Comparison of ENCODE assay signal across 23 cellular contexts in the genomic region with DNA sequence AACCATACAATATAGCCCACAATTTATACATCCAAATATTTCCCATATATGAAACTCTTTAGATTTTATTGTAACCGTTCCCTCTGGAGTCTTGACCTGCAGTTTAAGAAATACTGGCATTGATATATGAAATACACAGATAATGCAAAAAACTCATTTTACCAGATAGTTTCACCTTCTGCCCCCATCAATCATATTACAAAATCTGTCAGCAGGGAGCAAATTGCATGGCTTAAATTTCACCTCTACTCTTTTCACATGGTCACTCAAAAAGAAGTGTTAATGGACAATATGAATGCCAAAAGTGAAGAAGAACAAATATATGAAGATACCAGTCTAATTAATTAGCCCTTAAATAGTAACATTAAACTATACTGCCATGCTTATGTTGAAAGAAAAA. TPM values are rescaled to one million over a fixed set of nuclear protein-coding genes. Genes with fewer than 3 reads are reported as not detected.
DNase-seq lines count a peak whose midpoint lies in the region; ATAC-seq, FAIRE-seq and TF ChIP-seq lines count a peak whose summit lies in the region.
"Had no signal": no experiment of that assay in that cellular context is flagged by ENCODE, and none has a peak within 500 bp of the region (broad histone marks: within the 10 kb centered on the region; RNA-seq: fewer than 3 reads in every experiment).

No MANE protein-coding gene starts in this region.

- no peak overlapping the region for H3K4me2 ChIP-seq in HepG2 (ENCODE audit: low read depth, low read length)
- H3K4me2 ChIP-seq: A549; BLaER1 treated with 17β-estradiol and CSF1 and Interleukin-3, amounts not matched to agents 10 nM and 100 nM had no signal

- in situ Hi-C loops in HepG2 (cut with HindIII; ENCODE audit: extremely low pct_ligation_motif_present, low pct_unique_long_range_greater_than_20kb), result no loop called here
- in situ Hi-C loops in Panc1 (cut with HindIII; ENCODE audit: low pct_unique_long_range_greater_than_20kb, low sequenced_read_pairs), result no loop called here

- H3K4me1 ChIP-seq in HepG2 (ENCODE audit: insufficient read depth, low read length) (no peaks in the 10 kb centered on the region), right lobe of liver (no peaks in the 10 kb centered on the region), Panc1 (ENCODE audit: control insufficient read depth, insufficient read depth, low read length) (peaks cover 15% of the 10 kb centered on the region; the same call in 1 of the 2 replicates), upper lobe of right lung (no peaks in the 10 kb centered on the region)
- no peaks in the 10 kb centered on the region for H3K4me1 ChIP-seq in CD8-positive, alpha-beta T cell (ENCODE audit: insufficient read depth, low read length)
- H3K4me1 ChIP-seq: BLaER1 treated with 17β-estradiol and CSF1 and Interleukin-3, amounts not matched to agents 10 nM and 100 nM had no signal

- CTCF ChIA-PET in HepG2 (lab: Yijun Ruan, JAX; ENCODE audit: low intra/inter-chr PET ratio, low total read pairs), result no interaction called here
- CTCF ChIA-PET in Panc1 (lab: Charles Lee), result no interaction called here
- CTCF ChIA-PET in CD8-positive, alpha-beta T cell (lab: Charles Lee), result no interaction called here

- no peaks in the 10 kb centered on the region for H3K4me1 Mint-ChIP-seq in CD8-positive, alpha-beta T cell (ENCODE audit: low read depth)
- H3K4me1 Mint-ChIP-seq: B cell had no signal

- no peaks in the 10 kb centered on the region for H3K27me3 ChIP-seq in HepG2 (ENCODE audit: control insufficient read depth in 1 of 2, insufficient read depth in 2 of 2, low read length in 2 of 2)
- no peaks in the 10 kb centered on the region for H3K27me3 ChIP-seq in right lobe of liver
- no peaks in the 10 kb centered on the region for H3K27me3 ChIP-seq in Panc1 (ENCODE audit: control insufficient read depth, insufficient read depth, low read length)
- H3K27me3 ChIP-seq in CD8-positive, alpha-beta T cell (ENCODE audit: insufficient read depth, low read length), result no peaks in the 10 kb centered on the region
- H3K27me3 ChIP-seq in upper lobe of right lung, result no peaks in the 10 kb centered on the region
- H3K27me3 ChIP-seq: BLaER1 treated with 17β-estradiol and CSF1 and Interleukin-3, amounts not matched to agents 10 nM and 100 nM had no signal

- WGBS in HepG2 (ENCODE audit: low lambda C conversion rate), result 43% methylated on average over 1 of the region's 1 CpG
- 79% methylated on average over 1 of the region's 1 CpG for WGBS in right lobe of liver (ENCODE audit: insufficient coverage, low coverage, low lambda C conversion rate, missing lambda C conversion rate)

- no peaks in the 10 kb centered on the region for H3K36me3 ChIP-seq in HepG2 (replicated peaks in 1 of 2; ENCODE audit: control insufficient read depth in 1 of 2, insufficient read depth in 2 of 2, low read length in 2 of 2)
- no peaks in the 10 kb centered on the region for H3K36me3 ChIP-seq in right lobe of liver
- no peaks in the 10 kb centered on the region for H3K36me3 ChIP-seq in Panc1 (ENCODE audit: control insufficient read depth, insufficient read depth, low read length)
- H3K36me3 ChIP-seq in CD8-positive, alpha-beta T cell (ENCODE audit: insufficient read depth, low read length), result no peaks in the 10 kb centered on the region
- H3K36me3 ChIP-seq in upper lobe of right lung, result no peaks in the 10 kb centered on the region
- H3K36me3 ChIP-seq: BLaER1 treated with 17β-estradiol and CSF1 and Interleukin-3, amounts not matched to agents 10 nM and 100 nM had no signal

- H3K27ac ChIP-seq in HepG2 (ENCODE audit: extremely low read length, insufficient read depth, low read length) (no peak overlapping the region), right lobe of liver (no peak overlapping the region), Panc1 (ENCODE audit: low read length) (peak overlapping the region; percentile 68; the same call in 1 of the 2 replicates), upper lobe of right lung (no peak overlapping the region)
- H3K27ac ChIP-seq in CD8-positive, alpha-beta T cell (ENCODE audit: low read depth, low read length), result no peak overlapping the region
- H3K27ac ChIP-seq: 22Rv1; A549; BLaER1 treated with 17β-estradiol and CSF1 and Interleukin-3, amounts not matched to agents 10 nM and 100 nM; C4-2B had no signal

- POLR2A ChIA-PET in HepG2 (lab: Yijun Ruan, JAX) (no interaction called here), Panc1 (lab: Charles Lee) (no interaction called here)
- POLR2A ChIA-PET in CD8-positive, alpha-beta T cell (lab: Charles Lee), result no interaction called here

- no peaks in the 10 kb centered on the region for H3K9me3 ChIP-seq in HepG2 (ENCODE audit: low read length)
- H3K9me3 ChIP-seq in right lobe of liver, result no peaks in the 10 kb centered on the region
- H3K9me3 ChIP-seq in Panc1 (ENCODE audit: control insufficient read depth, insufficient read depth, low read depth, low read length), result peaks cover 19% of the 10 kb centered on the region; the same call in 1 of the 2 replicates
- no peaks in the 10 kb centered on the region for H3K9me3 ChIP-seq in CD8-positive, alpha-beta T cell (ENCODE audit: low read length)
- H3K9me3 ChIP-seq in upper lobe of right lung, result no peaks in the 10 kb centered on the region
- H3K9me3 ChIP-seq: A549; BLaER1 treated with 17β-estradiol and CSF1 and Interleukin-3, amounts not matched to agents 10 nM and 100 nM had no signal

- H3K36me3 Mint-ChIP-seq in CD8-positive, alpha-beta T cell, result no peaks in the 10 kb centered on the region
- H3K36me3 Mint-ChIP-seq: CD8-positive, alpha-beta memory T cell had no signal

- TF ChIP-seq CTCF in HepG2 (CRISPR knock-in tag; IDR thresholded peaks at IDR 0.05) (no peak), right lobe of liver (IDR thresholded peaks at IDR 0.05) (no peak), Panc1 (IDR thresholded peaks at IDR 0.05) (no peak), upper lobe of right lung (IDR thresholded peaks at IDR 0.05) (no peak)
- no peak for TF ChIP-seq CTCF in CD8-positive, alpha-beta T cell (IDR thresholded peaks at IDR 0.05)

- TF ChIP-seq POLR2A in HepG2 (IDR thresholded peaks at IDR 0.05; ENCODE audit: insufficient read depth in 1 of 2, low read depth in 2 of 2, low read length in 2 of 2) (no peak), right lobe of liver (IDR thresholded peaks at IDR 0.05) (no peak)

- no peak for FAIRE-seq in HepG2 (lab: Jason Lieb, UNC)
- FAIRE-seq: GM12878, GM19239 had no signal

- TF ChIP-seq RAD21 in HepG2 (CRISPR knock-in tag; IDR thresholded peaks at IDR 0.05), result no peak

- no peak overlapping the region for H3K27ac Mint-ChIP-seq in CD8-positive, alpha-beta T cell
- H3K27ac Mint-ChIP-seq: B cell; CD4-positive, alpha-beta T cell; CD8-positive, alpha-beta memory T cell had no signal

- no peaks in the 10 kb centered on the region for H4K20me1 ChIP-seq in HepG2 (ENCODE audit: insufficient read depth, low read length)
- H4K20me1 ChIP-seq: BLaER1 treated with 17β-estradiol and CSF1 and Interleukin-3, amounts not matched to agents 10 nM and 100 nM had no signal

- H3K4me3 Mint-ChIP-seq in CD8-positive, alpha-beta T cell, result no peak overlapping the region
- H3K4me3 Mint-ChIP-seq: B cell; CD4-positive, alpha-beta T cell; CD8-positive, alpha-beta memory T cell had no signal

- peaks cover 7% of the 10 kb centered on the region for H3K27me3 Mint-ChIP-seq in CD8-positive, alpha-beta T cell (ENCODE audit: low read depth)
- H3K27me3 Mint-ChIP-seq: CD4-positive, alpha-beta T cell had no signal

- H3K4me3 ChIP-seq in HepG2 (replicated peaks in 1 of 3; ENCODE audit: insufficient read depth in 1 of 3, low read depth in 2 of 3, low read length in 3 of 3), result no peak overlapping the region
- no peak overlapping the region for H3K4me3 ChIP-seq in right lobe of liver
- H3K4me3 ChIP-seq in Panc1 (ENCODE audit: low read depth in 2 of 2, low read length in 2 of 2), result no peak overlapping the region
- H3K4me3 ChIP-seq in CD8-positive, alpha-beta T cell (ENCODE audit: low read depth, low read length), result no peak overlapping the region
- H3K4me3 ChIP-seq in upper lobe of right lung, result no peak overlapping the region
- H3K4me3 ChIP-seq: A549; BLaER1 treated with 17β-estradiol and CSF1 and Interleukin-3, amounts not matched to agents 10 nM and 100 nM; GM12878 had no signal

- no peak overlapping the region for H3K9ac ChIP-seq in HepG2 (ENCODE audit: insufficient read depth, low read depth, low read length)
- H3K9ac ChIP-seq: BLaER1 treated with 17β-estradiol and CSF1 and Interleukin-3, amounts not matched to agents 10 nM and 100 nM had no signal

- H2AFZ ChIP-seq in HepG2 (ENCODE audit: low read length), result no peak overlapping the region

- ATAC-seq in HepG2 (no peak), right lobe of liver (no peak), Panc1 (no peak), upper lobe of right lung (no peak)
- no peak for ATAC-seq in CD8-positive, alpha-beta T cell
- ATAC-seq: A549, GM12878 had no signal

- no peaks in the 10 kb centered on the region for H3K79me2 ChIP-seq in HepG2 (ENCODE audit: insufficient read depth, low read length)

- intact Hi-C loops in HepG2 (cut with micrococcal nuclease; ENCODE audit: unreplicated experiment), result loop anchor here (5.0 kb wide), 1 partner anchor 788 kb away; no protein-coding TSS in a partner anchor
- intact Hi-C loops in right lobe of liver (cut with DNase I), result no loop called here
- intact Hi-C loops in Panc1 (cut with micrococcal nuclease; ENCODE audit: unreplicated experiment), result no loop called here
- intact Hi-C loops in CD8-positive, alpha-beta T cell (cut with DNase I, micrococcal nuclease), result no loop called here
- intact Hi-C loops in upper lobe of right lung (cut with DNase I), result no loop called here

- BruUV-seq in HepG2 (replicated peaks; lab: Mats Ljungman, UMichigan) (no TSS peak), Panc1 (replicated peaks; lab: Mats Ljungman, UMichigan) (no TSS peak)

- DNase-seq in HepG2 (ENCODE audit: low spot score), result no peak
- DNase-seq in right lobe of liver, result no peak
- DNase-seq in Panc1 (ENCODE audit: low read depth, low spot score), result no peak
- DNase-seq in CD8-positive, alpha-beta T cell, result no peak
- DNase-seq in upper lobe of right lung, result no peak
- DNase-seq: AML-193; CD4-positive, alpha-beta T cell; CD8-positive, alpha-beta memory T cell; COR-L47; DMS 273 treated with DMSO at 0.1 percent for 48 hours; DMS153; DMS53; DMS79; DND-41; EL; GDM1 had no signal

- H3K9me3 Mint-ChIP-seq in CD8-positive, alpha-beta T cell, result no peaks in the 10 kb centered on the region
- H3K9me3 Mint-ChIP-seq: CD4-positive, alpha-beta T cell; CD8-positive, alpha-beta memory T cell had no signal

- TF ChIP-seq EP300 in HepG2 (IDR thresholded peaks at IDR 0.05; ENCODE audit: low read depth in 2 of 2, low read length in 2 of 2) (no peak), HepG2 (CRISPR knock-in tag; IDR thresholded peaks at IDR 0.05; ENCODE audit: borderline replicate concordance) (no peak)

RNA-seq across cellular contexts. Expression of a gene that starts 57.0 kb away (rescaled TPM):
- 23.4 and 25.1 TPM in 2 replicates for total RNA-seq in HepG2 (2016; rRNA removed; fragmentation: Illumina TruSeq; extraction: Trizol)
- 3.8 and 6.2 TPM in 2 replicates for total RNA-seq in HepG2 (2016; cell fraction: cytosol; rRNA removed; fragmentation: Illumina TruSeq; extraction: Trizol; ENCODE audit: low read depth)
- total RNA-seq in HepG2 (2016; cell fraction: insoluble cytoplasmic fraction; rRNA removed; fragmentation: Illumina TruSeq; extraction: Trizol), result 18.5 and 22.2 TPM in 2 replicates
- total RNA-seq in HepG2 (2016; cell fraction: membrane; rRNA removed; fragmentation: Illumina TruSeq; extraction: Trizol), result 11.9 and 12.5 TPM in 2 replicates
- 29.5 and 37.2 TPM in 2 replicates for total RNA-seq in HepG2 (2016; cell fraction: nucleus; rRNA removed; fragmentation: Illumina TruSeq; extraction: Trizol)
- polyA plus RNA-seq in HepG2 (2011; rRNA removed), result 16.8 and 17.7 TPM in 2 replicates
- 8.2 and 15.0 TPM in 2 replicates for polyA plus RNA-seq in HepG2 (2011; cell fraction: cytosol; rRNA removed)
- 3.3 and 6.7 TPM in 2 replicates for polyA plus RNA-seq in HepG2 (2011; cell fraction: nucleus; rRNA removed)
- polyA plus RNA-seq in HepG2 (2012), result 22.8 and 23.5 TPM in 2 replicates
- 2.4 and 3.9 TPM in 2 replicates for polyA plus RNA-seq in HepG2 (2016; cell fraction: cytosol; fragmentation: Illumina TruSeq; extraction: Trizol; ENCODE audit: low read depth)
- polyA plus RNA-seq in HepG2 (2016; cell fraction: insoluble cytoplasmic fraction; fragmentation: Illumina TruSeq; extraction: Trizol; ENCODE audit: low read depth), result 14.7 and 17.8 TPM in 2 replicates
- polyA plus RNA-seq in HepG2 (2016; cell fraction: membrane; fragmentation: Illumina TruSeq; extraction: Trizol; ENCODE audit: low read depth), result 4.8 and 5.6 TPM in 2 replicates
- 24.5 and 24.8 TPM in 2 replicates for polyA plus RNA-seq in HepG2 (2016; cell fraction: nucleus; fragmentation: Illumina TruSeq; extraction: Trizol; ENCODE audit: insufficient read depth, low read depth)
- 6.9 and 7.6 TPM in 2 replicates for polyA minus RNA-seq in HepG2 (2011; rRNA and poly(A)+ RNA removed; ENCODE audit: low replicate concordance)
- polyA minus RNA-seq in HepG2 (2011; cell fraction: cytosol; rRNA and poly(A)+ RNA removed), result 19.3 and 25.8 TPM in 2 replicates
- 23.4 and 29.3 TPM in 2 replicates for polyA minus RNA-seq in HepG2 (2011; cell fraction: nucleus; rRNA and poly(A)+ RNA removed)
- 10 to 100 TPM; 26.9 to 64.5 (median 31.7) TPM for total RNA-seq in right lobe of liver
- total RNA-seq in Panc1 (2021; ENCODE audit: unreplicated experiment), result 89.0 TPM
- 51.2 TPM for polyA plus RNA-seq in Panc1 (2012; ENCODE audit: insufficient read length)
- total RNA-seq in CD8-positive, alpha-beta T cell, result 10 to 100 TPM; 15.0 to 17.3 TPM
- total RNA-seq in upper lobe of right lung, result 37.5 TPM
